Comparison of ENCODE assay signal across 8 cellular contexts in the genomic region with DNA sequence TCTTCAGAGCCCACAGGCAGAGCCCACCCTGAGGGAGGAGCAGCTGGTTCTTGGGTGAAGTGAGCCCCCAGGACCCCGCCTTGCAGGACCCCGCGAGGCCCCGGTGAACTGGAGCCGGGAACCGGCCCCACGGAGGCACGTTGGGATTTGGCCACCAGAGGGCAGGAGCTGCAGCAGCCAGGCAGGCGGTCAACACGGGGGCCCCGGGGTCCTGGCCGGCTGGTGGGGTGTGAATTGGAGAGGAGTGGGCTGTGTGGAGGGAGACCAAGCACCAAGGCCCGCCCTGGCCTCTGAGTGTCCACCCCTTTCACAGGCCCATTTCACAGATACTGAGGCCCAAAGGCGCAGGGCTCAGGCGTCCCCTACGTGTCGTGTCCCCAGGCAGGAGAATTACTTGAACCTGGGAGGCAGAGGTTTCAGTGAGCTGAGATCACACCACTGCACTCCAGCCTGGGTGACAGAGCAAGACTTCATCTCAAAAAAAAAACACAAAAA. TPM values are rescaled to one million over a fixed set of nuclear protein-coding genes. Genes with fewer than 3 reads are reported as not detected.
DNase-seq lines count a peak whose midpoint lies in the region; ATAC-seq, FAIRE-seq and TF ChIP-seq lines count a peak whose summit lies in the region.

No MANE protein-coding gene starts in this region.

- no peaks in the 10 kb centered on the region for H3K27me3 ChIP-seq in GM12878 (replicated peaks in 1 of 2; ENCODE audit: control insufficient read depth in 2 of 2, insufficient read depth in 2 of 2, low read length in 1 of 2)

- in situ Hi-C loops in GM12878 (cut with MboI), result no loop called here

- SMC1A ChIA-PET in GM12878 (lab: Charles Lee; ENCODE audit: uncharacterized antibody, unreplicated experiment), result interaction anchor here (1.3 kb wide), 1 partner anchor 85 kb away, joined by 3 read pairs; no protein-coding TSS in a partner anchor

- intact Hi-C loops in CD14-positive monocyte (cut with micrococcal nuclease) (no loop called here), GM12878 (cut with micrococcal nuclease; ENCODE audit: unreplicated experiment) (no loop called here)

- H3K4me1 Mint-ChIP-seq in CD14-positive monocyte, result no peaks in the 10 kb centered on the region
- peaks cover 7% of the 10 kb centered on the region for H3K4me1 Mint-ChIP-seq in memory B cell

- H3K27me3 Mint-ChIP-seq in CD14-positive monocyte (ENCODE audit: low read depth in 3 of 3) (peaks cover 6 to 15% (median 7%) of the 10 kb centered on the region in 3 donors), memory B cell (peaks cover 13% of the 10 kb centered on the region)

- CTCF ChIA-PET in HEK293T (lab: Yijun Ruan, JAX), result interaction anchor here (0.6 to 2.1 kb wide), 6 partner anchors 8 to 55 kb away, joined by 3 to 8 read pairs (median 3); no protein-coding TSS in a partner anchor
- CTCF ChIA-PET in GM12878 (lab: Yijun Ruan, JAX), result interaction anchor here (1.0 to 1.7 kb wide), 4 partner anchors 17 to 250 kb away, joined by 4 to 6 read pairs (median 5); no protein-coding TSS in a partner anchor

- no peak overlapping the region for H3K4me3 ChIP-seq in GM12878

- 53% methylated on average over 17 of the region's 17 CpGs for WGBS in GM12878 (ENCODE audit: insufficient coverage, insufficient replicate concordance, low lambda C conversion rate, missing lambda C conversion rate)

- H3K4me2 ChIP-seq in GM12878 (ENCODE audit: control insufficient read depth, insufficient read depth), result no peak overlapping the region

- POLR2A ChIA-PET in HEK293T (lab: Yijun Ruan, JAX), result interaction anchor here (1.2 to 1.4 kb wide), 2 partner anchors 50 to 368 kb away, joined by 3 to 4 read pairs; no protein-coding TSS in a partner anchor
- POLR2A ChIA-PET in GM12878 (lab: Charles Lee), result no interaction called here

- H3K9me3 Mint-ChIP-seq in CD14-positive monocyte (peaks cover 0 to 5% (median 0%) of the 10 kb centered on the region in 7 donors), memory B cell (peaks cover 5% of the 10 kb centered on the region)

- TF ChIP-seq RAD21 in GM12878 (IDR thresholded peaks at IDR 0.05; ENCODE audit: insufficient read depth, low read depth, low read length), result 0 out of 2 replicates have a peak, but pooled peaks have one; percentile 23

- H3K9me3 ChIP-seq in GM12878 (replicated peaks; ENCODE audit: control insufficient read depth, insufficient read depth, low read length), result no peaks in the 10 kb centered on the region

- BruUV-seq in GM12878 (replicated peaks; lab: Mats Ljungman, UMichigan), result no TSS peak

- H3K27ac Mint-ChIP-seq in CD14-positive monocyte (no peak overlapping the region), memory B cell (no peak overlapping the region)

- H2AFZ ChIP-seq in GM12878 (ENCODE audit: control insufficient read depth, low read depth, low read length), result no peak overlapping the region

- H3K36me3 Mint-ChIP-seq in CD14-positive monocyte (no peaks in the 10 kb centered on the region), memory B cell (no peaks in the 10 kb centered on the region)

- TF ChIP-seq CTCF in CD14-positive monocyte (IDR thresholded peaks at IDR 0.05) (peak; percentile 30), GM12878 (IDR thresholded peaks at IDR 0.05 in 2 of 3, conservative IDR thresholded peaks at IDR 0.05 in 1 of 3; ENCODE audit: control insufficient read depth in 2 of 3, extremely low read depth in 1 of 3, insufficient read depth in 1 of 3, low read depth in 3 of 3, low read length in 3 of 3) (peak; percentile 39 to 73 (median 53))

- no peak for TF ChIP-seq EP300 in GM12878 (IDR thresholded peaks at IDR 0.05; ENCODE audit: borderline replicate concordance in 1 of 2, control insufficient read depth in 1 of 2, low read depth in 2 of 2, low read length in 2 of 2)

- DNase-seq in CD14-positive monocyte (ENCODE audit: low spot score), result no peak
- peak; percentile 70 for DNase-seq in HEK293T (ENCODE audit: extremely low spot score)
- no peak for DNase-seq in GM12878 (ENCODE audit: low read depth, low spot score)
- DNase-seq in memory B cell (ENCODE audit: low spot score in 2 of 2), result peak in 1 of 2 donors; percentile 29
- no peak for DNase-seq in NCI-H1092 (lab: John Stamatoyannopoulos, UW)
- DNase-seq in SKM-1 (lab: John Stamatoyannopoulos, UW; ENCODE audit: unreplicated experiment), result no peak
- DNase-seq in DMS114 treated with DMSO at 0.1 percent for 48 hours (lab: John Stamatoyannopoulos, UW; ENCODE audit: unreplicated experiment), result no peak

- H3K4me1 ChIP-seq in GM12878 (ENCODE audit: control insufficient read depth, insufficient read depth, low read length), result no peaks in the 10 kb centered on the region

- H3K27ac ChIP-seq in GM12878 (ENCODE audit: control insufficient read depth, insufficient read depth), result no peak overlapping the region

- RAD21 ChIA-PET in GM12878 (lab: Charles Lee; ENCODE audit: unreplicated experiment), result no interaction called here

- H3K36me3 ChIP-seq in GM12878 (ENCODE audit: control insufficient read depth in 2 of 2, insufficient read depth in 2 of 2, low read length in 1 of 2), result no peaks in the 10 kb centered on the region

- ATAC-seq in GM12878 (peak; percentile 76), memory B cell (ENCODE audit: low read depth) (peak; percentile 37), HG02981 (IDR thresholded peaks at IDR 0.05; ENCODE audit: unreplicated experiment) (no peak)

- H3K4me3 Mint-ChIP-seq in CD14-positive monocyte (no peak overlapping the region), memory B cell (no peak overlapping the region)

- no peak for FAIRE-seq in GM12878 (lab: Jason Lieb, UNC)

- no peaks in the 10 kb centered on the region for H3K79me2 ChIP-seq in GM12878 (ENCODE audit: control insufficient read depth, insufficient read depth, low read length)

- no peaks in the 10 kb centered on the region for H4K20me1 ChIP-seq in GM12878 (ENCODE audit: control insufficient read depth, insufficient read depth)

- TF ChIP-seq POLR2A in GM12878 (IDR thresholded peaks at IDR 0.05; ENCODE audit: low read depth, low read length), result no peak

- H3K9ac ChIP-seq in GM12878 (ENCODE audit: control insufficient read depth, insufficient read depth, low read length), result no peak overlapping the region

RNA-seq across cellular contexts. Expression of gene DPEP1, which starts 2.2 kb away (rescaled TPM):
- polyA plus RNA-seq in CD14-positive monocyte (not detected), GM12878 (2011; rRNA removed) (not detected in 2 replicates), GM12878 (2014; fragmentation: Illumina TruSeq; extraction: Trizol) (not detected in 2 replicates), GM12878 (2014; fragmentation: Nextera tagmentation; extraction: Ambion mirVana) (not detected), GM12878 (2014; rRNA removed) (not detected in 2 replicates), GM12878 (2016; fragmentation: Nextera tagmentation; extraction: Ambion mirVana) (not detected)
- not detected in 2 replicates for total RNA-seq in GM12878 (2013; cell fraction: nucleolus; rRNA removed)
- total RNA-seq in GM12878 (2014; rRNA removed) (not detected in 2 replicates), GM12878 (2014; rRNA removed; fragmentation: Illumina TruSeq; extraction: Trizol) (not detected in 2 replicates), GM12878 (2021) (not detected in 2 replicates)
- not detected for polyA plus RNA-seq in GM12878 (2011; ENCODE audit: low read depth)
- polyA plus RNA-seq in GM12878 (2011; cell fraction: cytosol; rRNA removed), result not detected in 2 replicates
- polyA plus RNA-seq in GM12878 (2011; cell fraction: nucleus; rRNA removed), result 0.34 and 0.47 TPM in 2 replicates
- not detected in 2 replicates for polyA plus RNA-seq in GM12878 (2012)
- not detected in 2 replicates for polyA minus RNA-seq in GM12878 (2011; rRNA and poly(A)+ RNA removed)
- not detected in 2 replicates for polyA minus RNA-seq in GM12878 (2011; cell fraction: cytosol; rRNA and poly(A)+ RNA removed)
- polyA minus RNA-seq in GM12878 (2011; cell fraction: nucleus; rRNA and poly(A)+ RNA removed), result not detected in 2 replicates

RNA-seq across cellular contexts. Expression of gene CPNE7, which starts 40.1 kb away (rescaled TPM):
- not detected for polyA plus RNA-seq in CD14-positive monocyte
- total RNA-seq in GM12878 (2013; cell fraction: nucleolus; rRNA removed), result 55.5 and 58.7 TPM in 2 replicates
- total RNA-seq in GM12878 (2014; rRNA removed), result 22.5 and 23.4 TPM in 2 replicates
- 13.1 and 13.5 TPM in 2 replicates for total RNA-seq in GM12878 (2014; rRNA removed; fragmentation: Illumina TruSeq; extraction: Trizol)
- total RNA-seq in GM12878 (2021), result 39.6 and 46.9 TPM in 2 replicates
- polyA plus RNA-seq in GM12878 (2011; ENCODE audit: low read depth), result 2.9 TPM
- 6.1 and 7.4 TPM in 2 replicates for polyA plus RNA-seq in GM12878 (2011; rRNA removed)
- 5.6 and 10.3 TPM in 2 replicates for polyA plus RNA-seq in GM12878 (2011; cell fraction: cytosol; rRNA removed)
- polyA plus RNA-seq in GM12878 (2011; cell fraction: nucleus; rRNA removed), result 210 and 211 TPM in 2 replicates
- 8.5 and 9.2 TPM in 2 replicates for polyA plus RNA-seq in GM12878 (2012)
- 16.5 and 17.5 TPM in 2 replicates for polyA plus RNA-seq in GM12878 (2014; fragmentation: Illumina TruSeq; extraction: Trizol)
- 1 to 10 TPM in 1 of 2 experiments, under 1 TPM in 1; 0.29 to 1.1 TPM for polyA plus RNA-seq in GM12878 (2014; fragmentation: Nextera tagmentation; extraction: Ambion mirVana)
- 39.7 and 49.2 TPM in 2 replicates for polyA plus RNA-seq in GM12878 (2014; rRNA removed)
- 10 to 100 TPM; 17.6 to 19.7 TPM for polyA plus RNA-seq in GM12878 (2016; fragmentation: Nextera tagmentation; extraction: Ambion mirVana)
- 1.2 and 1.4 TPM in 2 replicates for polyA minus RNA-seq in GM12878 (2011; rRNA and poly(A)+ RNA removed)
- 3.2 TPM in 1 of 2 replicates, not detected in the other for polyA minus RNA-seq in GM12878 (2011; cell fraction: cytosol; rRNA and poly(A)+ RNA removed)
- polyA minus RNA-seq in GM12878 (2011; cell fraction: nucleus; rRNA and poly(A)+ RNA removed), result 5.8 and 6.4 TPM in 2 replicates

RNA-seq across cellular contexts. Expression of gene CHMP1A, which starts 41.9 kb away (rescaled TPM):
- 10 to 100 TPM; 57.3 to 76.6 TPM for polyA plus RNA-seq in CD14-positive monocyte
- total RNA-seq in GM12878 (2013; cell fraction: nucleolus; rRNA removed), result 31.4 and 32.8 TPM in 2 replicates
- 59.0 and 67.8 TPM in 2 replicates for total RNA-seq in GM12878 (2014; rRNA removed)
- 36.3 and 41.5 TPM in 2 replicates for total RNA-seq in GM12878 (2014; rRNA removed; fragmentation: Illumina TruSeq; extraction: Trizol)
- 81.4 and 85.3 TPM in 2 replicates for total RNA-seq in GM12878 (2021)
- 26.0 TPM for polyA plus RNA-seq in GM12878 (2011; ENCODE audit: low read depth)
- polyA plus RNA-seq in GM12878 (2011; rRNA removed), result 20.7 and 41.0 TPM in 2 replicates
- polyA plus RNA-seq in GM12878 (2011; cell fraction: cytosol; rRNA removed), result 64.0 and 95.0 TPM in 2 replicates
- polyA plus RNA-seq in GM12878 (2011; cell fraction: nucleus; rRNA removed), result 140 and 176 TPM in 2 replicates
- polyA plus RNA-seq in GM12878 (2012), result 48.6 and 57.5 TPM in 2 replicates
- polyA plus RNA-seq in GM12878 (2014; fragmentation: Illumina TruSeq; extraction: Trizol), result 12.3 and 36.2 TPM in 2 replicates
- 1 to 10 TPM; 1.0 to 3.8 TPM for polyA plus RNA-seq in GM12878 (2014; fragmentation: Nextera tagmentation; extraction: Ambion mirVana)
- 82.8 and 97.4 TPM in 2 replicates for polyA plus RNA-seq in GM12878 (2014; rRNA removed)
- 10 to 100 TPM; 81.2 to 86.7 TPM for polyA plus RNA-seq in GM12878 (2016; fragmentation: Nextera tagmentation; extraction: Ambion mirVana)
- polyA minus RNA-seq in GM12878 (2011; rRNA and poly(A)+ RNA removed), result 35.8 and 61.5 TPM in 2 replicates
- 25.9 and 29.3 TPM in 2 replicates for polyA minus RNA-seq in GM12878 (2011; cell fraction: cytosol; rRNA and poly(A)+ RNA removed)
- polyA minus RNA-seq in GM12878 (2011; cell fraction: nucleus; rRNA and poly(A)+ RNA removed), result 16.7 and 27.9 TPM in 2 replicates

RNA-seq across cellular contexts. Expression of gene SPATA33, which starts 42.0 kb away (rescaled TPM):
- polyA plus RNA-seq in CD14-positive monocyte, result 1 to 10 TPM; 1.4 to 1.8 TPM
- 7.8 and 9.2 TPM in 2 replicates for total RNA-seq in GM12878 (2013; cell fraction: nucleolus; rRNA removed)
- total RNA-seq in GM12878 (2014; rRNA removed), result 5.1 and 6.9 TPM in 2 replicates
- 5.6 and 7.1 TPM in 2 replicates for total RNA-seq in GM12878 (2014; rRNA removed; fragmentation: Illumina TruSeq; extraction: Trizol)
- total RNA-seq in GM12878 (2021), result 11.1 and 12.1 TPM in 2 replicates
- polyA plus RNA-seq in GM12878 (2011; ENCODE audit: low read depth), result 1.7 TPM
- polyA plus RNA-seq in GM12878 (2011; rRNA removed), result 2.4 and 3.4 TPM in 2 replicates
- 3.1 and 3.8 TPM in 2 replicates for polyA plus RNA-seq in GM12878 (2011; cell fraction: cytosol; rRNA removed)
- 7.6 and 9.4 TPM in 2 replicates for polyA plus RNA-seq in GM12878 (2011; cell fraction: nucleus; rRNA removed)
- polyA plus RNA-seq in GM12878 (2012), result 2.9 and 6.0 TPM in 2 replicates
- polyA plus RNA-seq in GM12878 (2014; fragmentation: Illumina TruSeq; extraction: Trizol), result 4.9 and 8.3 TPM in 2 replicates
- 1 to 10 TPM; 1.1 to 2.9 TPM for polyA plus RNA-seq in GM12878 (2014; fragmentation: Nextera tagmentation; extraction: Ambion mirVana)
- 8.1 and 10.9 TPM in 2 replicates for polyA plus RNA-seq in GM12878 (2014; rRNA removed)
- 10 to 100 TPM; 15.7 to 15.8 TPM for polyA plus RNA-seq in GM12878 (2016; fragmentation: Nextera tagmentation; extraction: Ambion mirVana)
- polyA minus RNA-seq in GM12878 (2011; rRNA and poly(A)+ RNA removed), result 2.6 and 3.4 TPM in 2 replicates
- 0.94 and 2.3 TPM in 2 replicates for polyA minus RNA-seq in GM12878 (2011; cell fraction: cytosol; rRNA and poly(A)+ RNA removed)
- polyA minus RNA-seq in GM12878 (2011; cell fraction: nucleus; rRNA and poly(A)+ RNA removed), result 2.2 and 4.1 TPM in 2 replicates

RNA-seq across cellular contexts. Expression of gene RPL13, which starts 55.2 kb away (rescaled TPM):
- polyA plus RNA-seq in CD14-positive monocyte (1,000 to 10,000 TPM; 1,251 to 1,329 TPM), GM12878 (2011; rRNA removed) (1,025 and 2,315 TPM in 2 replicates), GM12878 (2014; fragmentation: Illumina TruSeq; extraction: Trizol) (872 and 1,693 TPM in 2 replicates), GM12878 (2014; fragmentation: Nextera tagmentation; extraction: Ambion mirVana) (1,000 to 10,000 TPM in 1 of 2 experiments, 100 to 1,000 TPM in 1; 386 to 1,247 TPM), GM12878 (2014; rRNA removed) (6,764 and 8,907 TPM in 2 replicates), GM12878 (2016; fragmentation: Nextera tagmentation; extraction: Ambion mirVana) (1,000 to 10,000 TPM; 2,572 to 2,650 TPM)
- total RNA-seq in GM12878 (2013; cell fraction: nucleolus; rRNA removed), result 555 and 566 TPM in 2 replicates
- total RNA-seq in GM12878 (2014; rRNA removed) (7,892 and 9,428 TPM in 2 replicates), GM12878 (2014; rRNA removed; fragmentation: Illumina TruSeq; extraction: Trizol) (2,108 and 2,400 TPM in 2 replicates), GM12878 (2021) (4,034 and 4,132 TPM in 2 replicates)
- 2,666 TPM for polyA plus RNA-seq in GM12878 (2011; ENCODE audit: low read depth)
- polyA plus RNA-seq in GM12878 (2011; cell fraction: cytosol; rRNA removed), result 3,460 and 6,315 TPM in 2 replicates
- 1,880 and 1,959 TPM in 2 replicates for polyA plus RNA-seq in GM12878 (2011; cell fraction: nucleus; rRNA removed)
- polyA plus RNA-seq in GM12878 (2012), result 4,925 and 6,484 TPM in 2 replicates
- 392 and 1,069 TPM in 2 replicates for polyA minus RNA-seq in GM12878 (2011; rRNA and poly(A)+ RNA removed)
- 929 and 1,175 TPM in 2 replicates for polyA minus RNA-seq in GM12878 (2011; cell fraction: cytosol; rRNA and poly(A)+ RNA removed)
- 344 and 499 TPM in 2 replicates for polyA minus RNA-seq in GM12878 (2011; cell fraction: nucleus; rRNA and poly(A)+ RNA removed)
